In genomic region chr3:107666853-107667252, GRCh38 we compare ENCODE assay signal across 2 cellular contexts.
A peak's percentile ranks its signal among the peaks of the same experiment; 100 is the strongest.
TF ChIP-seq lines count a peak whose summit lies in the region.

No MANE protein-coding gene starts in this region.

TF ChIP-seq in A549, 52 proteins besides CTCF, POLR2A, EP300 and RAD21:
- TF ChIP-seq MAFK (IDR thresholded peaks at IDR 0.05; ENCODE audit: partially characterized antibody), result peak; percentile 75
- TF ChIP-seq KDM1A (IDR thresholded peaks at IDR 0.05; ENCODE audit: low read depth), result no peak

TF ChIP-seq in GM23338, 12 proteins besides CTCF, POLR2A, EP300 and RAD21:
- no peak for TF ChIP-seq EZH2phosphoT487 (IDR thresholded peaks at IDR 0.05; ENCODE audit: unreplicated experiment)
- no peak for TF ChIP-seq ZNF331 (CRISPR knock-in tag; IDR thresholded peaks at IDR 0.05; ENCODE audit: low read depth)
- no peak for TF ChIP-seq EZH2 (IDR thresholded peaks at IDR 0.05; ENCODE audit: low read depth, unreplicated experiment)
- TF ChIP-seq STAT1 (IDR thresholded peaks at IDR 0.05; ENCODE audit: unreplicated experiment), result no peak
- no peak for TF ChIP-seq ETS1 (IDR thresholded peaks at IDR 0.05)
- TF ChIP-seq NANOG (IDR thresholded peaks at IDR 0.05; ENCODE audit: borderline replicate concordance), result no peak
- no peak for TF ChIP-seq POLR2AphosphoS5 (IDR thresholded peaks at IDR 0.05; ENCODE audit: low read depth)
- no peak for TF ChIP-seq ZNF114 (CRISPR knock-in tag; IDR thresholded peaks at IDR 0.05)
- TF ChIP-seq JUNB (IDR thresholded peaks at IDR 0.05; ENCODE audit: unreplicated experiment), result no peak
- TF ChIP-seq REST (IDR thresholded peaks at IDR 0.05; ENCODE audit: unreplicated experiment), result no peak
- TF ChIP-seq CREB1 (CRISPR knock-in tag; IDR thresholded peaks at IDR 0.05; ENCODE audit: low read depth), result no peak
- no peak for TF ChIP-seq ZNF462 (CRISPR knock-in tag; IDR thresholded peaks at IDR 0.05)
TF ChIP-seq in GM23338: peak in this region for 0.
